Comparison of ENCODE assay signal across 8 cellular contexts in genomic region chr6:2970034-2970685, GRCh38. TPM values are rescaled to one million over a fixed set of nuclear protein-coding genes. Genes with fewer than 3 reads are reported as not detected.
DNase-seq lines count a peak whose midpoint lies in the region; ATAC-seq and TF ChIP-seq lines count a peak whose summit lies in the region.

No MANE protein-coding gene starts in this region.

- CTCF ChIA-PET in T-cell (lab: Charles Lee): interaction anchor here in 1 of 2 donors (0.7 kb wide), 1 partner anchor 10 kb away, joined by 4 read pairs; no protein-coding TSS in a partner anchor

- H3K36me3 ChIP-seq in esophagus squamous epithelium (peaks cover 0 to 4% (median 0%) of the 10 kb centered on the region in 3 donors), prostate gland (no peaks in the 10 kb centered on the region)

- TF ChIP-seq POLR2A in esophagus squamous epithelium (IDR thresholded peaks at IDR 0.05): no peak
- TF ChIP-seq POLR2A in prostate gland (IDR thresholded peaks at IDR 0.05): no peak

- H3K27me3 Mint-ChIP-seq in T-cell: peaks cover 0 to 4% of the 10 kb centered on the region in 2 donors

- peak overlapping the region; percentile 90 to 99 (median 96) for H3K27ac ChIP-seq in esophagus squamous epithelium
- H3K27ac ChIP-seq in prostate gland: peak overlapping the region; percentile 98 to 99

- H3K4me3 Mint-ChIP-seq in T-cell: peak overlapping the region; percentile 83 to 87 (median 85)

- TF ChIP-seq CTCF in esophagus squamous epithelium (IDR thresholded peaks at IDR 0.05) (no peak), prostate gland (IDR thresholded peaks at IDR 0.05) (no peak), GM20000 (IDR thresholded peaks at IDR 0.05; ENCODE audit: extremely low read depth, missing control alignments) (no peak)

- no peak for ATAC-seq in T-cell (replicated peaks in 1 of 4)
- ATAC-seq in GM18498 (IDR thresholded peaks at IDR 0.05; ENCODE audit: unreplicated experiment): no peak

- H3K9me3 Mint-ChIP-seq in T-cell: no peaks in the 10 kb centered on the region

- peaks cover 2% of the 10 kb centered on the region for H3K36me3 Mint-ChIP-seq in T-cell

- 30 to 34% methylated on average over 7 to 8 of the region's 10 CpGs for WGBS in esophagus squamous epithelium, 2 donors
- 35% methylated on average over 10 of the region's 10 CpGs for WGBS in prostate gland

- H3K4me1 Mint-ChIP-seq in T-cell: peaks cover 38 to 51% (median 42%) of the 10 kb centered on the region in 3 donors

- POLR2A ChIA-PET in T-cell (lab: Charles Lee): interaction anchor here in 1 of 2 donors (0.7 kb wide), 1 partner anchor 30 kb away, joined by 6 read pairs; no protein-coding TSS in a partner anchor

- H3K4me3 ChIP-seq in esophagus squamous epithelium (peak overlapping the region; percentile 58 to 97 (median 76)), prostate gland (peak overlapping the region; percentile 82 to 85)

- intact Hi-C loops in esophagus squamous epithelium (cut with DNase I) (no loop called here), prostate gland (cut with DNase I) (loop anchor here (2.0 kb wide), 1 partner anchor 17 kb away; no protein-coding TSS in a partner anchor)

- H3K27me3 ChIP-seq in esophagus squamous epithelium (no peaks in the 10 kb centered on the region), prostate gland (replicated peaks; ENCODE audit: insufficient read depth) (no peaks in the 10 kb centered on the region)

- H3K9me3 ChIP-seq in esophagus squamous epithelium: no peaks in the 10 kb centered on the region
- no peaks in the 10 kb centered on the region for H3K9me3 ChIP-seq in prostate gland

- H3K27ac Mint-ChIP-seq in T-cell: peak overlapping the region; percentile 63 to 86

- peaks cover 0 to 59% (median 6%) of the 10 kb centered on the region in 3 donors for H3K4me1 ChIP-seq in esophagus squamous epithelium
- H3K4me1 ChIP-seq in prostate gland (replicated peaks): no peaks in the 10 kb centered on the region

- DNase-seq in DMS114 treated with DMSO at 0.1 percent for 48 hours (lab: John Stamatoyannopoulos, UW; ENCODE audit: unreplicated experiment) (peak; percentile 28), T-cell (no peak), esophagus squamous epithelium (lab: John Stamatoyannopoulos, UW) (no peak), prostate gland (ENCODE audit: low spot score) (no peak), NCI-H1417 treated with DMSO at 0.1 percent for 48 hours (lab: John Stamatoyannopoulos, UW) (no peak), GM20000 (ENCODE audit: low spot score) (no peak), NCI-H524 treated with DMSO at 0.1 percent for 48 hours (lab: John Stamatoyannopoulos, UW) (no peak)

RNA-seq across cellular contexts. Expression of gene SERPINB6, which starts 1.2 kb away (rescaled TPM):
- total RNA-seq in T-cell (10 to 100 TPM; 30.0 to 49.0 (median 38.0) TPM), esophagus squamous epithelium (10 to 100 TPM; 76.6 to 95.7 (median 84.4) TPM), prostate gland (100 to 1,000 TPM; 155 to 202 TPM)

RNA-seq across cellular contexts. Expression of gene NQO2, which starts 29.5 kb away (rescaled TPM):
- 10 to 100 TPM in 4 of 5 donors, 1 to 10 TPM in 1; 9.1 to 54.6 (median 33.0) TPM for total RNA-seq in T-cell
- total RNA-seq in esophagus squamous epithelium: 10 to 100 TPM; 18.7 to 38.3 (median 26.5) TPM
- 10 to 100 TPM; 27.9 to 34.3 TPM for total RNA-seq in prostate gland
